In genomic region chr16:84195201-84196093, GRCh38 we compare ENCODE assay signal across 19 cellular contexts. TPM values are rescaled to one million over a fixed set of nuclear protein-coding genes. Genes with fewer than 3 reads are reported as not detected.
DNase-seq lines count a peak whose midpoint lies in the region; ATAC-seq, FAIRE-seq and TF ChIP-seq lines count a peak whose summit lies in the region.
"Had no signal": no experiment of that assay in that cellular context is flagged by ENCODE, and none has a peak within 500 bp of the region (broad histone marks: within the 10 kb centered on the region; RNA-seq: fewer than 3 reads in every experiment).

No MANE protein-coding gene starts in this region.

- peak overlapping the region; percentile 90 for H3K23ac ChIP-seq in neuronal stem cell (ENCODE audit: low read depth, low read length, poor library complexity)

- H2BK15ac ChIP-seq in neuronal stem cell (ENCODE audit: low read length): peak overlapping the region; percentile 43

- TF ChIP-seq CTCF in DND-41 (IDR thresholded peaks at IDR 0.05; ENCODE audit: borderline replicate concordance, extremely low read depth, low read length, poor library complexity, severe bottlenecking) (no peak), bronchial epithelial cell (IDR thresholded peaks at IDR 0.05; ENCODE audit: insufficient read depth, low read length, severe bottlenecking) (no peak), neural progenitor cell (IDR thresholded peaks at IDR 0.05) (no peak)

- peak overlapping the region; percentile 94 for H3K14ac ChIP-seq in neuronal stem cell (ENCODE audit: low read length)

- no peaks in the 10 kb centered on the region for H3K9me3 Mint-ChIP-seq in neural progenitor cell
- H3K9me3 Mint-ChIP-seq: CD4-positive, alpha-beta T cell; IgD-negative memory B cell had no signal

- H4K20me1 ChIP-seq in DND-41 (ENCODE audit: insufficient read depth, low read length) (peaks cover 8% of the 10 kb centered on the region; the same call in 1 of the 2 replicates), neural progenitor cell (ENCODE audit: low read depth) (no peaks in the 10 kb centered on the region)

- H3K27ac ChIP-seq in DND-41 (ENCODE audit: low read length) (no peak overlapping the region), neuronal stem cell (replicated peaks; ENCODE audit: low read length) (no peak overlapping the region), neural progenitor cell (no peak overlapping the region)
- H3K27ac ChIP-seq: SK-N-MC had no signal

- DNase-seq in DND-41 (no peak), bronchial epithelial cell (ENCODE audit: low read depth) (no peak), neuronal stem cell (ENCODE audit: low spot score) (no peak), ureter (ENCODE audit: low spot score) (no peak), GM19240 (ENCODE audit: insufficient read length, low spot score) (no peak), neural progenitor cell (ENCODE audit: low spot score) (no peak)
- DNase-seq: Calu3, HCEC 1CT, NCI-H1105, NCI-H1694, NCI-H2227 treated with DMSO at 0.1 percent for 48 hours, Right ventricle myocardium superior had no signal

- ATAC-seq in DND-41 (ENCODE audit: insufficient read depth, low read depth): no peak

- peak overlapping the region; percentile 23 for H4K91ac ChIP-seq in neuronal stem cell (ENCODE audit: low read depth, low read length, poor library complexity)

- H3K27me3 ChIP-seq in DND-41 (ENCODE audit: insufficient read depth, low read length, poor library complexity) (no peaks in the 10 kb centered on the region), bronchial epithelial cell (ENCODE audit: control insufficient read depth, insufficient read depth, low read length) (no peaks in the 10 kb centered on the region), neuronal stem cell (ENCODE audit: control insufficient read depth in 3 of 3, insufficient read depth in 3 of 3, low read depth in 1 of 3, low read length in 3 of 3) (peaks cover 0 to 49% (median 0%) of the 10 kb centered on the region in 3 experiments), neural progenitor cell (no peaks in the 10 kb centered on the region)

- H3K4ac ChIP-seq in neuronal stem cell (ENCODE audit: low read length): peak overlapping the region; percentile 53

- no CpG with 5 or more reads among the region's 38 CpGs for WGBS in neuronal stem cell (ENCODE audit: extremely low coverage in 2 of 2, insufficient read length in 2 of 2, insufficient replicate concordance in 1 of 2), 2 donors

- no peak overlapping the region for H3K4me3 Mint-ChIP-seq in neural progenitor cell

- no peak overlapping the region for H2BK120ac ChIP-seq in neuronal stem cell (ENCODE audit: low read depth, low read length)

- peaks cover 26% of the 10 kb centered on the region for H3K4me1 ChIP-seq in DND-41 (ENCODE audit: insufficient read depth, low read length)
- H3K4me1 ChIP-seq in neuronal stem cell (ENCODE audit: control insufficient read depth in 2 of 2, insufficient read depth in 1 of 2, low read depth in 1 of 2, low read length in 2 of 2): no peaks in the 10 kb centered on the region
- peaks cover 8% of the 10 kb centered on the region for H3K4me1 ChIP-seq in neural progenitor cell

- FAIRE-seq in bronchial epithelial cell (lab: Jason Lieb, UNC): no peak
- FAIRE-seq: RCC 7860 had no signal

- peak overlapping the region; percentile 88 for H2AK5ac ChIP-seq in neuronal stem cell (ENCODE audit: low read depth, low read length)

- no peaks in the 10 kb centered on the region for H3K36me3 Mint-ChIP-seq in neural progenitor cell
- H3K36me3 Mint-ChIP-seq: IgD-negative memory B cell had no signal

- H3K79me2 ChIP-seq in DND-41 (ENCODE audit: insufficient read depth, low read length): no peaks in the 10 kb centered on the region
- H3K79me2 ChIP-seq in neural progenitor cell (ENCODE audit: low read depth): no peaks in the 10 kb centered on the region

- H2BK12ac ChIP-seq in neuronal stem cell (ENCODE audit: low read length): peak overlapping the region; percentile 97

- peaks cover 18% of the 10 kb centered on the region for H3K4me1 Mint-ChIP-seq in neural progenitor cell

- H3K27me3 Mint-ChIP-seq in neural progenitor cell (ENCODE audit: insufficient read depth, low read depth): peaks cover 12% of the 10 kb centered on the region
- H3K27me3 Mint-ChIP-seq: CD4-positive, alpha-beta T cell had no signal

- H3K27ac Mint-ChIP-seq in neural progenitor cell: no peak overlapping the region
- H3K27ac Mint-ChIP-seq: IgD-negative memory B cell had no signal

- peak overlapping the region; percentile 54 for H4K8ac ChIP-seq in neuronal stem cell (ENCODE audit: low read depth, low read length)

- H3K4me2 ChIP-seq in DND-41 (ENCODE audit: insufficient read depth, low read length) (peak overlapping the region; percentile 36; the same call in 1 of the 2 replicates), neuronal stem cell (ENCODE audit: insufficient read depth, low read length, poor library complexity, severe bottlenecking) (no peak overlapping the region), neural progenitor cell (no peak overlapping the region)

- no peak overlapping the region for H3K4me3 ChIP-seq in DND-41 (ENCODE audit: low read depth in 1 of 2, low read length in 2 of 2)
- peak overlapping the region; percentile 5 for H3K4me3 ChIP-seq in bronchial epithelial cell (ENCODE audit: low read depth, low read length)
- H3K4me3 ChIP-seq in neuronal stem cell (ENCODE audit: low read length in 2 of 2): no peak overlapping the region
- no peak overlapping the region for H3K4me3 ChIP-seq in neural progenitor cell
- H3K4me3 ChIP-seq: SK-N-MC had no signal

- H3K79me1 ChIP-seq in neuronal stem cell (ENCODE audit: low read depth, low read length): no peaks in the 10 kb centered on the region

- H3F3A ChIP-seq in neural progenitor cell (ENCODE audit: low read depth): no peaks in the 10 kb centered on the region

- H3K36me3 ChIP-seq in DND-41 (ENCODE audit: insufficient read depth, low read length) (no peaks in the 10 kb centered on the region), bronchial epithelial cell (ENCODE audit: control insufficient read depth, insufficient read depth, low read length) (no peaks in the 10 kb centered on the region), neuronal stem cell (replicated peaks in 1 of 2; ENCODE audit: control insufficient read depth in 2 of 2, insufficient read depth in 2 of 2, low read length in 2 of 2) (no peaks in the 10 kb centered on the region), neural progenitor cell (no peaks in the 10 kb centered on the region)

- no peaks in the 10 kb centered on the region for H3K9me3 ChIP-seq in DND-41 (ENCODE audit: insufficient read depth, low read length, severe bottlenecking)
- H3K9me3 ChIP-seq in neuronal stem cell (replicated peaks in 1 of 2; ENCODE audit: control insufficient read depth in 2 of 2, insufficient read depth in 1 of 2, low read depth in 1 of 2, low read length in 2 of 2): no peaks in the 10 kb centered on the region
- H3K9me3 ChIP-seq in neural progenitor cell (ENCODE audit: low read depth): no peaks in the 10 kb centered on the region

- H3K9ac ChIP-seq in DND-41 (ENCODE audit: low read depth, low read length) (no peak overlapping the region), neuronal stem cell (ENCODE audit: low read depth, low read length, poor library complexity) (peak overlapping the region; percentile 36), neural progenitor cell (no peak overlapping the region)

- no peak overlapping the region for H2BK5ac ChIP-seq in neuronal stem cell (ENCODE audit: low read length)

- H3K18ac ChIP-seq in neuronal stem cell (ENCODE audit: low read length): peak overlapping the region; percentile 78

- no peak overlapping the region for H2AFZ ChIP-seq in DND-41 (ENCODE audit: low read depth, low read length)
- H2AFZ ChIP-seq in neuronal stem cell (ENCODE audit: low read length): no peak overlapping the region
- H2AFZ ChIP-seq in neural progenitor cell (replicated peaks): no peak overlapping the region

RNA-seq across cellular contexts. Expression of gene ADAD2, which starts 4.5 kb away (rescaled TPM):
- total RNA-seq in bronchial epithelial cell (not detected in 2 replicates), ureter (0.42 TPM), neural progenitor cell (ENCODE audit: low replicate concordance) (not detected in 2 replicates)
- polyA plus RNA-seq in neuronal stem cell (2013, experiment 1 of 2): not detected
- not detected for polyA plus RNA-seq in neuronal stem cell (2013, experiment 2 of 2)
- total RNA-seq: Calu3, G401, HT-29, LHCN-M2 had no signal
- polyA plus RNA-seq: IgD-negative memory B cell had no signal

RNA-seq across cellular contexts. Expression of gene TAF1C, which starts 8.6 kb away (rescaled TPM):
- total RNA-seq in bronchial epithelial cell (7.3 and 7.9 TPM in 2 replicates), ureter (66.4 TPM), neural progenitor cell (ENCODE audit: low replicate concordance) (23.3 and 70.3 TPM in 2 replicates)
- polyA plus RNA-seq in neuronal stem cell (2013, experiment 1 of 2): 44.6 TPM
- 41.1 TPM for polyA plus RNA-seq in neuronal stem cell (2013, experiment 2 of 2)

RNA-seq across cellular contexts. Expression of gene KCNG4, which starts 44.4 kb away (rescaled TPM):
- total RNA-seq in bronchial epithelial cell (not detected in 2 replicates), ureter (not detected), neural progenitor cell (ENCODE audit: low replicate concordance) (not detected in 2 replicates)
- polyA plus RNA-seq in neuronal stem cell (2013, experiment 1 of 2): not detected
- polyA plus RNA-seq in neuronal stem cell (2013, experiment 2 of 2): not detected
- total RNA-seq: Calu3; CD4-positive, alpha-beta T cell; G401; HT-29; Right ventricle myocardium superior had no signal
- polyA plus RNA-seq: IgD-negative memory B cell had no signal

RNA-seq across cellular contexts. Expression of gene DNAAF1, which starts 50.3 kb away (rescaled TPM):
- not detected in 2 replicates for total RNA-seq in bronchial epithelial cell
- polyA plus RNA-seq in neuronal stem cell (2013, experiment 1 of 2): 0.21 TPM
- 0.24 TPM for polyA plus RNA-seq in neuronal stem cell (2013, experiment 2 of 2)
- total RNA-seq in ureter: 1.7 TPM
- 0.11 and 0.12 TPM in 2 replicates for total RNA-seq in neural progenitor cell (ENCODE audit: low replicate concordance)
- total RNA-seq: Calu3; CD4-positive, alpha-beta T cell; G401; LHCN-M2; Right ventricle myocardium superior had no signal
- polyA plus RNA-seq: IgD-negative memory B cell had no signal

RNA-seq across cellular contexts. Expression of gene HSDL1, which starts 50.5 kb away (rescaled TPM):
- 25.9 and 36.3 TPM in 2 replicates for total RNA-seq in bronchial epithelial cell
- polyA plus RNA-seq in neuronal stem cell (2013, experiment 1 of 2): 43.5 TPM
- 44.6 TPM for polyA plus RNA-seq in neuronal stem cell (2013, experiment 2 of 2)
- 18.3 TPM for total RNA-seq in ureter
- 71.8 and 101 TPM in 2 replicates for total RNA-seq in neural progenitor cell (ENCODE audit: low replicate concordance)
